In the genomic region with DNA sequence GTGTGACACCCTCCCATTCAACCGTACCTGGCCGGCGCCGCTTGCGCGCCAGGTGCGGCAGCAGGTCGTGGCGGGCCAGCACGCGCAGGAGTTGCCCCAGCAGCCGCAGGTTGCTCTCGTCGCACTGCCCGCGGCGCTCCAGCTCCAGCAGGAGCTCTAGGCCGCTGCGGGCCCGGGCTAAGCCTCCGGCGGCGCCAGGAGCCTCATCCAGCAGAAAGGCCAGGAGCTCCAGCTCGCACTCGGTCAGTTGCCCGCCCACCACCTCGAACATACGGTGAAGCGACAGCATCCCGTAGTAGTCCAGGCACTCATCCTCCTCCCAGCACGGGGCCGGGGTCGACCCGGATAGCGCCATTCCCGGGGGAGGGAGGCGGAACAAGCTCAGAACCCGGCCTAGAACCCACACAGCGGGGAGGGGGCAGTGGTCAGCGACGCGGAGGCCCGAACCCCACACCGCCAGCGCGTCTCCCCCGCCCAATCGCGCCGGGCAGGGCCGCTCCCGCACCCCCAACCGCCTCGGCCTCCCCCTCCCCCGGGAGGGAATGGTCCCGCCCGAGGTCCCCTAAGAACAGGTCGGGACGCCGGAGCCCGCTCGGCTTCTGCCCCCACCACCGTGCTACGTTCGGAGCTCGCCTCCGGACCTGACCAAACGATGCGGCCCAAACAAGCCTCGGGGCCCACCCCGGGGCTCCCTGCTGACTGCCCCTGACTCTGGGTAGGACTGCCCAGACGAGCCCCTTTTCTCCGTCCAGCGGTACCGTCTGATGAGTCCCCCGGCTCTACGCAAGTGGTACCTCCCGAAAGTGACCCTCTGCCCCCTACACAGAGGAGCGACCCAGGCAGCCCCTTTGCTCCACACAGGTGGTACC, we compare ENCODE assay signal across 1 cellular context.
TF ChIP-seq lines count a peak whose summit lies in the region.

No MANE protein-coding gene starts in this region.

TF ChIP-seq in HEK293, 187 proteins besides CTCF, POLR2A, EP300 and RAD21 (continued from another document and continues in another):
- TF ChIP-seq, protein P1, sequence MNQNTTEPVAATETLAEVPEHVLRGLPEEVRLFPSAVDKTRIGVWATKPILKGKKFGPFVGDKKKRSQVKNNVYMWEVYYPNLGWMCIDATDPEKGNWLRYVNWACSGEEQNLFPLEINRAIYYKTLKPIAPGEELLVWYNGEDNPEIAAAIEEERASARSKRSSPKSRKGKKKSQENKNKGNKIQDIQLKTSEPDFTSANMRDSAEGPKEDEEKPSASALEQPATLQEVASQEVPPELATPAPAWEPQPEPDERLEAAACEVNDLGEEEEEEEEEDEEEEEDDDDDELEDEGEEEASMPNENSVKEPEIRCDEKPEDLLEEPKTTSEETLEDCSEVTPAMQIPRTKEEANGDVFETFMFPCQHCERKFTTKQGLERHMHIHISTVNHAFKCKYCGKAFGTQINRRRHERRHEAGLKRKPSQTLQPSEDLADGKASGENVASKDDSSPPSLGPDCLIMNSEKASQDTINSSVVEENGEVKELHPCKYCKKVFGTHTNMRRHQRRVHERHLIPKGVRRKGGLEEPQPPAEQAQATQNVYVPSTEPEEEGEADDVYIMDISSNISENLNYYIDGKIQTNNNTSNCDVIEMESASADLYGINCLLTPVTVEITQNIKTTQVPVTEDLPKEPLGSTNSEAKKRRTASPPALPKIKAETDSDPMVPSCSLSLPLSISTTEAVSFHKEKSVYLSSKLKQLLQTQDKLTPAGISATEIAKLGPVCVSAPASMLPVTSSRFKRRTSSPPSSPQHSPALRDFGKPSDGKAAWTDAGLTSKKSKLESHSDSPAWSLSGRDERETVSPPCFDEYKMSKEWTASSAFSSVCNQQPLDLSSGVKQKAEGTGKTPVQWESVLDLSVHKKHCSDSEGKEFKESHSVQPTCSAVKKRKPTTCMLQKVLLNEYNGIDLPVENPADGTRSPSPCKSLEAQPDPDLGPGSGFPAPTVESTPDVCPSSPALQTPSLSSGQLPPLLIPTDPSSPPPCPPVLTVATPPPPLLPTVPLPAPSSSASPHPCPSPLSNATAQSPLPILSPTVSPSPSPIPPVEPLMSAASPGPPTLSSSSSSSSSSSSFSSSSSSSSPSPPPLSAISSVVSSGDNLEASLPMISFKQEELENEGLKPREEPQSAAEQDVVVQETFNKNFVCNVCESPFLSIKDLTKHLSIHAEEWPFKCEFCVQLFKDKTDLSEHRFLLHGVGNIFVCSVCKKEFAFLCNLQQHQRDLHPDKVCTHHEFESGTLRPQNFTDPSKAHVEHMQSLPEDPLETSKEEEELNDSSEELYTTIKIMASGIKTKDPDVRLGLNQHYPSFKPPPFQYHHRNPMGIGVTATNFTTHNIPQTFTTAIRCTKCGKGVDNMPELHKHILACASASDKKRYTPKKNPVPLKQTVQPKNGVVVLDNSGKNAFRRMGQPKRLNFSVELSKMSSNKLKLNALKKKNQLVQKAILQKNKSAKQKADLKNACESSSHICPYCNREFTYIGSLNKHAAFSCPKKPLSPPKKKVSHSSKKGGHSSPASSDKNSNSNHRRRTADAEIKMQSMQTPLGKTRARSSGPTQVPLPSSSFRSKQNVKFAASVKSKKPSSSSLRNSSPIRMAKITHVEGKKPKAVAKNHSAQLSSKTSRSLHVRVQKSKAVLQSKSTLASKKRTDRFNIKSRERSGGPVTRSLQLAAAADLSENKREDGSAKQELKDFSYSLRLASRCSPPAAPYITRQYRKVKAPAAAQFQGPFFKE (tag by site-specific recombination; IDR thresholded peaks at IDR 0.05; ENCODE audit: borderline replicate concordance): no peak
- TF ChIP-seq, protein P2, sequence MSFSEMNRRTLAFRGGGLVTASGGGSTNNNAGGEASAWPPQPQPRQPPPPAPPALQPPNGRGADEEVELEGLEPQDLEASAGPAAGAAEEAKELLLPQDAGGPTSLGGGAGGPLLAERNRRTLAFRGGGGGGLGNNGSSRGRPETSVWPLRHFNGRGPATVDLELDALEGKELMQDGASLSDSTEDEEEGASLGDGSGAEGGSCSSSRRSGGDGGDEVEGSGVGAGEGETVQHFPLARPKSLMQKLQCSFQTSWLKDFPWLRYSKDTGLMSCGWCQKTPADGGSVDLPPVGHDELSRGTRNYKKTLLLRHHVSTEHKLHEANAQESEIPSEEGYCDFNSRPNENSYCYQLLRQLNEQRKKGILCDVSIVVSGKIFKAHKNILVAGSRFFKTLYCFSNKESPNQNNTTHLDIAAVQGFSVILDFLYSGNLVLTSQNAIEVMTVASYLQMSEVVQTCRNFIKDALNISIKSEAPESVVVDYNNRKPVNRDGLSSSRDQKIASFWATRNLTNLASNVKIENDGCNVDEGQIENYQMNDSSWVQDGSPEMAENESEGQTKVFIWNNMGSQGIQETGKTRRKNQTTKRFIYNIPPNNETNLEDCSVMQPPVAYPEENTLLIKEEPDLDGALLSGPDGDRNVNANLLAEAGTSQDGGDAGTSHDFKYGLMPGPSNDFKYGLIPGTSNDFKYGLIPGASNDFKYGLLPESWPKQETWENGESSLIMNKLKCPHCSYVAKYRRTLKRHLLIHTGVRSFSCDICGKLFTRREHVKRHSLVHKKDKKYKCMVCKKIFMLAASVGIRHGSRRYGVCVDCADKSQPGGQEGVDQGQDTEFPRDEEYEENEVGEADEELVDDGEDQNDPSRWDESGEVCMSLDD (tag by site-specific recombination; IDR thresholded peaks at IDR 0.05): peak; percentile 86
- TF ChIP-seq, protein P3, sequence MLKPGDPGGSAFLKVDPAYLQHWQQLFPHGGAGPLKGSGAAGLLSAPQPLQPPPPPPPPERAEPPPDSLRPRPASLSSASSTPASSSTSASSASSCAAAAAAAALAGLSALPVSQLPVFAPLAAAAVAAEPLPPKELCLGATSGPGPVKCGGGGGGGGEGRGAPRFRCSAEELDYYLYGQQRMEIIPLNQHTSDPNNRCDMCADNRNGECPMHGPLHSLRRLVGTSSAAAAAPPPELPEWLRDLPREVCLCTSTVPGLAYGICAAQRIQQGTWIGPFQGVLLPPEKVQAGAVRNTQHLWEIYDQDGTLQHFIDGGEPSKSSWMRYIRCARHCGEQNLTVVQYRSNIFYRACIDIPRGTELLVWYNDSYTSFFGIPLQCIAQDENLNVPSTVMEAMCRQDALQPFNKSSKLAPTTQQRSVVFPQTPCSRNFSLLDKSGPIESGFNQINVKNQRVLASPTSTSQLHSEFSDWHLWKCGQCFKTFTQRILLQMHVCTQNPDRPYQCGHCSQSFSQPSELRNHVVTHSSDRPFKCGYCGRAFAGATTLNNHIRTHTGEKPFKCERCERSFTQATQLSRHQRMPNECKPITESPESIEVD (tag by site-specific recombination; IDR thresholded peaks at IDR 0.05): no peak
- TF ChIP-seq ZNF391 (tag by site-specific recombination; IDR thresholded peaks at IDR 0.05; ENCODE audit: borderline replicate concordance, low read depth) (peak; percentile 81), ZNF777 (tag by site-specific recombination; IDR thresholded peaks at IDR 0.05; ENCODE audit: borderline replicate concordance) (0 out of 2 replicates have a peak, but pooled peaks have one; percentile 56), TRIM28 (IDR thresholded peaks at IDR 0.05; ENCODE audit: borderline replicate concordance, low read length) (no peak), ZFHX2 (tag by site-specific recombination; conservative IDR thresholded peaks at IDR 0.05) (peak; percentile 87), ZNF501 (tag by site-specific recombination; IDR thresholded peaks at IDR 0.05) (peak; percentile 51), GLI2 (tag by site-specific recombination; IDR thresholded peaks at IDR 0.05; ENCODE audit: borderline replicate concordance, low read depth) (no peak), ZNF596 (tag by site-specific recombination; IDR thresholded peaks at IDR 0.05) (no peak), ZNF155 (tag by site-specific recombination; IDR thresholded peaks at IDR 0.05) (no peak), ZNF266 (tag by site-specific recombination; IDR thresholded peaks at IDR 0.05; ENCODE audit: low read depth) (no peak), ZNF394 (tag by site-specific recombination; IDR thresholded peaks at IDR 0.05; ENCODE audit: borderline replicate concordance) (no peak), ZNF175 (tag by site-specific recombination; IDR thresholded peaks at IDR 0.05) (0 out of 2 replicates have a peak, but pooled peaks have one; percentile 38), ZNF792 (tag by site-specific recombination; IDR thresholded peaks at IDR 0.05) (0 out of 2 replicates have a peak, but pooled peaks have one; percentile 57), ZNF248 (tag by site-specific recombination; IDR thresholded peaks at IDR 0.05) (no peak), ZNF747 (tag by site-specific recombination; IDR thresholded peaks at IDR 0.05) (no peak), ZNF366 (tag by site-specific recombination; conservative IDR thresholded peaks at IDR 0.05) (no peak), ZNF239 (tag by site-specific recombination; IDR thresholded peaks at IDR 0.05) (no peak), FEZF1 (tag by site-specific recombination; IDR thresholded peaks at IDR 0.05) (no peak), ZFP69B (tag by site-specific recombination; IDR thresholded peaks at IDR 0.05) (peak; percentile 93), GLIS2 (tag by site-specific recombination; IDR thresholded peaks at IDR 0.05) (peak; percentile 86), ZNF664 (tag by site-specific recombination; IDR thresholded peaks at IDR 0.05) (no peak), ZNF274 (IDR thresholded peaks at IDR 0.05; ENCODE audit: low read length) (no peak), ZNF274 (tag by site-specific recombination; IDR thresholded peaks at IDR 0.05; ENCODE audit: borderline replicate concordance) (no peak)
- TF ChIP-seq, protein P4, sequence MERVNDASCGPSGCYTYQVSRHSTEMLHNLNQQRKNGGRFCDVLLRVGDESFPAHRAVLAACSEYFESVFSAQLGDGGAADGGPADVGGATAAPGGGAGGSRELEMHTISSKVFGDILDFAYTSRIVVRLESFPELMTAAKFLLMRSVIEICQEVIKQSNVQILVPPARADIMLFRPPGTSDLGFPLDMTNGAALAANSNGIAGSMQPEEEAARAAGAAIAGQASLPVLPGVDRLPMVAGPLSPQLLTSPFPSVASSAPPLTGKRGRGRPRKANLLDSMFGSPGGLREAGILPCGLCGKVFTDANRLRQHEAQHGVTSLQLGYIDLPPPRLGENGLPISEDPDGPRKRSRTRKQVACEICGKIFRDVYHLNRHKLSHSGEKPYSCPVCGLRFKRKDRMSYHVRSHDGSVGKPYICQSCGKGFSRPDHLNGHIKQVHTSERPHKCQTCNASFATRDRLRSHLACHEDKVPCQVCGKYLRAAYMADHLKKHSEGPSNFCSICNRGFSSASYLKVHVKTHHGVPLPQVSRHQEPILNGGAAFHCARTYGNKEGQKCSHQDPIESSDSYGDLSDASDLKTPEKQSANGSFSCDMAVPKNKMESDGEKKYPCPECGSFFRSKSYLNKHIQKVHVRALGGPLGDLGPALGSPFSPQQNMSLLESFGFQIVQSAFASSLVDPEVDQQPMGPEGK (tag by site-specific recombination; IDR thresholded peaks at IDR 0.05): peak; percentile 77
- TF ChIP-seq, protein P5, sequence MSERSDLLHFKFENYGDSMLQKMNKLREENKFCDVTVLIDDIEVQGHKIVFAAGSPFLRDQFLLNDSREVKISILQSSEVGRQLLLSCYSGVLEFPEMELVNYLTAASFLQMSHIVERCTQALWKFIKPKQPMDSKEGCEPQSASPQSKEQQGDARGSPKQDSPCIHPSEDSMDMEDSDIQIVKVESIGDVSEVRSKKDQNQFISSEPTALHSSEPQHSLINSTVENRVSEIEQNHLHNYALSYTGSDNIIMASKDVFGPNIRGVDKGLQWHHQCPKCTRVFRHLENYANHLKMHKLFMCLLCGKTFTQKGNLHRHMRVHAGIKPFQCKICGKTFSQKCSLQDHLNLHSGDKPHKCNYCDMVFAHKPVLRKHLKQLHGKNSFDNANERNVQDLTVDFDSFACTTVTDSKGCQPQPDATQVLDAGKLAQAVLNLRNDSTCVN (tag by site-specific recombination; optimal IDR thresholded peaks at IDR 0.05): peak; percentile 46
- TF ChIP-seq, protein P6, sequence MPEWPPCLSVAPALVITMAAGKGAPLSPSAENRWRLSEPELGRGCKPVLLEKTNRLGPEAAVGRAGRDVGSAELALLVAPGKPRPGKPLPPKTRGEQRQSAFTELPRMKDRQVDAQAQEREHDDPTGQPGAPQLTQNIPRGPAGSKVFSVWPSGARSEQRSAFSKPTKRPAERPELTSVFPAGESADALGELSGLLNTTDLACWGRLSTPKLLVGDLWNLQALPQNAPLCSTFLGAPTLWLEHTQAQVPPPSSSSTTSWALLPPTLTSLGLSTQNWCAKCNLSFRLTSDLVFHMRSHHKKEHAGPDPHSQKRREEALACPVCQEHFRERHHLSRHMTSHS (tag by site-specific recombination; IDR thresholded peaks at IDR 0.05): no peak
- TF ChIP-seq, protein P7, sequence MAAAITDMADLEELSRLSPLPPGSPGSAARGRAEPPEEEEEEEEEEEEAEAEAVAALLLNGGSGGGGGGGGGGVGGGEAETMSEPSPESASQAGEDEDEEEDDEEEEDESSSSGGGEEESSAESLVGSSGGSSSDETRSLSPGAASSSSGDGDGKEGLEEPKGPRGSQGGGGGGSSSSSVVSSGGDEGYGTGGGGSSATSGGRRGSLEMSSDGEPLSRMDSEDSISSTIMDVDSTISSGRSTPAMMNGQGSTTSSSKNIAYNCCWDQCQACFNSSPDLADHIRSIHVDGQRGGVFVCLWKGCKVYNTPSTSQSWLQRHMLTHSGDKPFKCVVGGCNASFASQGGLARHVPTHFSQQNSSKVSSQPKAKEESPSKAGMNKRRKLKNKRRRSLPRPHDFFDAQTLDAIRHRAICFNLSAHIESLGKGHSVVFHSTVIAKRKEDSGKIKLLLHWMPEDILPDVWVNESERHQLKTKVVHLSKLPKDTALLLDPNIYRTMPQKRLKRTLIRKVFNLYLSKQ (tag by site-specific recombination; IDR thresholded peaks at IDR 0.05; ENCODE audit: borderline replicate concordance): no peak
- TF ChIP-seq, protein P8, sequence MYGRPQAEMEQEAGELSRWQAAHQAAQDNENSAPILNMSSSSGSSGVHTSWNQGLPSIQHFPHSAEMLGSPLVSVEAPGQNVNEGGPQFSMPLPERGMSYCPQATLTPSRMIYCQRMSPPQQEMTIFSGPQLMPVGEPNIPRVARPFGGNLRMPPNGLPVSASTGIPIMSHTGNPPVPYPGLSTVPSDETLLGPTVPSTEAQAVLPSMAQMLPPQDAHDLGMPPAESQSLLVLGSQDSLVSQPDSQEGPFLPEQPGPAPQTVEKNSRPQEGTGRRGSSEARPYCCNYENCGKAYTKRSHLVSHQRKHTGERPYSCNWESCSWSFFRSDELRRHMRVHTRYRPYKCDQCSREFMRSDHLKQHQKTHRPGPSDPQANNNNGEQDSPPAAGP (tag by site-specific recombination; IDR thresholded peaks at IDR 0.05): peak; percentile 33; the same call in 1 of the 2 replicates
- TF ChIP-seq, protein P9, sequence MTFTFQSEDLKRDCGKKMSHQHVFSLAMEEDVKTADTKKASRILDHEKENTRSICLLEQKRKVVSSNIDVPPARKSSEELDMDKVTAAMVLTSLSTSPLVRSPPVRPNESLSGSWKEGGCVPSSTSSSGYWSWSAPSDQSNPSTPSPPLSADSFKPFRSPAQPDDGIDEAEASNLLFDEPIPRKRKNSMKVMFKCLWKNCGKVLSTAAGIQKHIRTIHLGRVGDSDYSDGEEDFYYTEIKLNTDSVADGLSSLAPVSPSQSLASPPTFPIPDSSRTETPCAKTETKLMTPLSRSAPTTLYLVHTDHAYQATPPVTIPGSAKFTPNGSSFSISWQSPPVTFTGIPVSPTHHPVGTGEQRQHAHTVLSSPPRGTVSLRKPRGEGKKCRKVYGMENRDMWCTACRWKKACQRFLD (tag by site-specific recombination; IDR thresholded peaks at IDR 0.05): no peak
- TF ChIP-seq, protein P10, sequence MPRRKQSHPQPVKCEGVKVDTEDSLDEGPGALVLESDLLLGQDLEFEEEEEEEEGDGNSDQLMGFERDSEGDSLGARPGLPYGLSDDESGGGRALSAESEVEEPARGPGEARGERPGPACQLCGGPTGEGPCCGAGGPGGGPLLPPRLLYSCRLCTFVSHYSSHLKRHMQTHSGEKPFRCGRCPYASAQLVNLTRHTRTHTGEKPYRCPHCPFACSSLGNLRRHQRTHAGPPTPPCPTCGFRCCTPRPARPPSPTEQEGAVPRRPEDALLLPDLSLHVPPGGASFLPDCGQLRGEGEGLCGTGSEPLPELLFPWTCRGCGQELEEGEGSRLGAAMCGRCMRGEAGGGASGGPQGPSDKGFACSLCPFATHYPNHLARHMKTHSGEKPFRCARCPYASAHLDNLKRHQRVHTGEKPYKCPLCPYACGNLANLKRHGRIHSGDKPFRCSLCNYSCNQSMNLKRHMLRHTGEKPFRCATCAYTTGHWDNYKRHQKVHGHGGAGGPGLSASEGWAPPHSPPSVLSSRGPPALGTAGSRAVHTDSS (tag by site-specific recombination; IDR thresholded peaks at IDR 0.05): no peak
